ENCODE assay signal across 8 cellular contexts in genomic region chr17:82876602-82877391, GRCh38. TPM values are rescaled to one million over a fixed set of nuclear protein-coding genes. Genes with fewer than 3 reads are reported as not detected.
DNase-seq lines count a peak whose midpoint lies in the region; ATAC-seq, FAIRE-seq and TF ChIP-seq lines count a peak whose summit lies in the region.

No MANE protein-coding gene starts in this region.

- DNase-seq in COLO829 (ENCODE audit: low spot score) (peak; percentile 24), NCI-H2107 (lab: John Stamatoyannopoulos, UW) (peak; percentile 65), bronchial epithelial cell (ENCODE audit: low read depth) (peak; percentile 80), spleen (peak; percentile 82), NCI-H1436 treated with DMSO at 0.1 percent for 48 hours (lab: John Stamatoyannopoulos, UW) (no peak), NCI-H748 (lab: John Stamatoyannopoulos, UW; ENCODE audit: unreplicated experiment) (no peak)

- no peak for TF ChIP-seq POLR2A in spleen (IDR thresholded peaks at IDR 0.05)

- ATAC-seq in HG02588 (IDR thresholded peaks at IDR 0.05; ENCODE audit: unreplicated experiment), result no peak

- intact Hi-C loops in spleen (cut with DNase I; ENCODE audit: low total_unique reads), result no loop called here

- TF ChIP-seq CTCF in bronchial epithelial cell (IDR thresholded peaks at IDR 0.05; ENCODE audit: insufficient read depth, low read length, severe bottlenecking) (peak; percentile 77), spleen (IDR thresholded peaks at IDR 0.05 in 8 of 11, conservative IDR thresholded peaks at IDR 0.05 in 3 of 11) (peak in 6 of 11 experiments; percentile 20 to 43 (median 28))

- peak overlapping the region in 5 of 8 donors; percentile 15 to 64 (median 34) for H3K27ac ChIP-seq in spleen

- peaks cover 6 to 95% (median 51%) of the 10 kb centered on the region in 6 donors for H3K4me1 ChIP-seq in spleen

- 42 to 54% (median 44%) methylated on average over 15 of the region's 15 CpGs for WGBS in spleen, 5 donors

- H3K36me3 ChIP-seq in bronchial epithelial cell (ENCODE audit: control insufficient read depth, insufficient read depth, low read length) (peaks cover 3% of the 10 kb centered on the region), spleen (peaks cover 0 to 37% (median 7%) of the 10 kb centered on the region in 6 donors)

- H3K9me3 ChIP-seq in spleen, result no peaks in the 10 kb centered on the region

- H3K4me3 ChIP-seq in bronchial epithelial cell (ENCODE audit: low read depth, low read length) (no peak overlapping the region), spleen (no peak overlapping the region)

- peak; percentile 77 for FAIRE-seq in bronchial epithelial cell (lab: Jason Lieb, UNC)
- FAIRE-seq in islet of Langerhans (lab: Jason Lieb, UNC), result peak; percentile 43

- H3K27me3 ChIP-seq in bronchial epithelial cell (ENCODE audit: control insufficient read depth, insufficient read depth, low read length) (no peaks in the 10 kb centered on the region), spleen (replicated peaks in 1 of 7) (no peaks in the 10 kb centered on the region)

RNA-seq across cellular contexts. Expression of gene ZNF750, which starts 37.0 kb away (rescaled TPM):
- total RNA-seq in bronchial epithelial cell, result 3.2 and 13.8 TPM in 2 replicates
- total RNA-seq in spleen, result under 1 TPM in 2 of 7 donors, not detected in 5; 0.12 to 0.13 TPM
- polyA plus RNA-seq in spleen, result under 1 TPM; 0.05 to 0.16 (median 0.15) TPM

Comparison
In these comparisons a context has a peak if more than half of its experiments do, and no peak if none do; other contexts are left out.
1. DNase-seq: peak in COLO829 (single experiment), NCI-H2107 (single experiment), bronchial epithelial cell (single experiment) and spleen (single experiment); none in NCI-H1436 treated with DMSO at 0.1 percent for 48 hours (single experiment) and NCI-H748 (single experiment).